Comparison of ENCODE assay signal across 26 cellular contexts in genomic region chr5:30098940-30099339, GRCh38.
"Had no signal": no experiment of that assay in that cellular context is flagged by ENCODE, and none has a peak within 500 bp of the region (broad histone marks: within the 10 kb centered on the region; RNA-seq: fewer than 3 reads in every experiment).

No MANE protein-coding gene starts in this region.

- H3K36me3 Mint-ChIP-seq: activated CD8-positive, alpha-beta memory T cell treated with anti-CD3 and anti-CD28 coated beads, Interleukin-2, amount 10 ng/mL, durations not matched to agents 7 days and 5 days; activated naive CD4-positive, alpha-beta T cell treated with anti-CD3 and anti-CD28 coated beads, Interleukin-2, amount 50 U/mL, for 72 hours; T-cell had no signal

- H3K4me3 Mint-ChIP-seq: activated B cell treated with CpG ODN at 0.5 μM for 24 hours; activated CD4-positive, alpha-beta T cell treated with anti-CD3 and anti-CD28 coated beads, Interleukin-2, amount 10 ng/mL, durations not matched to agents 24 days and 14 days; activated CD8-positive, alpha-beta memory T cell treated with anti-CD3 and anti-CD28 coated beads, Interleukin-2, amount 10 ng/mL, durations not matched to agents 7 days and 5 days; activated naive CD8-positive, alpha-beta T cell treated with anti-CD3 and anti-CD28 coated beads, Interleukin-2, amount 50 U/mL, for 24 hours; activated T-cell treated with anti-CD3 and anti-CD28 coated beads, Interleukin-2, amount 50 U/mL, for 24 hours; activated T-helper 1 cell treated with anti-CD3 and anti-CD28 coated beads, Interleukin-12 subunit alpha, Interleukin-12 subunit beta, Interleukin-2, Interleukin-4 antibody, amounts not matched to agents 30 ng/mL and 10 ng/mL and 1 ng/mL, durations not matched to agents 14 hours and 24 hours and 36 hours; T-cell had no signal

- DNase-seq: activated B cell treated with CpG ODN at 0.5 μM for 24 hours; activated CD4-positive, alpha-beta T cell treated with anti-CD3 and anti-CD28 coated beads for 1 hour; activated CD4-positive, alpha-beta T cell treated with anti-CD3 and anti-CD28 coated beads, Interleukin-2, amount 10 ng/mL, durations not matched to agents 24 days and 14 days; activated CD4-positive, alpha-beta T cell treated with anti-CD3 and anti-CD28 coated beads, Interleukin-2, amount 50 U/mL, for 48 hours; activated CD8-positive, alpha-beta memory T cell treated with anti-CD3 and anti-CD28 coated beads, Interleukin-2, amount 10 ng/mL, durations not matched to agents 7 days and 5 days; activated effector memory CD4-positive, alpha-beta T cell treated with Interleukin-2 at 50 U/mL for 16 hours; activated naive CD4-positive, alpha-beta T cell treated with Interleukin-2 at 50 U/mL for 16 hours; activated naive CD8-positive, alpha-beta T cell treated with anti-CD3 and anti-CD28 coated beads, Interleukin-2, amount 50 U/mL, for 24 hours; activated T-cell treated with anti-CD3 and anti-CD28 coated beads, Interleukin-2, amount 50 U/mL, for 24 hours; amniotic stem cell; cerebellar nuclear complex; MV-4-11; NCI-H1417 treated with DMSO at 0.1 percent for 48 hours; NCI-H1694; NCI-H2029; NCI-H2107; NCI-H510A; NCI-H526 treated with DMSO at 0.1 percent for 48 hours; SIG-M5; T-cell; T-helper 2 cell had no signal

- H3K27me3 ChIP-seq: MG63 had no signal

- H3K4me1 Mint-ChIP-seq: activated B cell treated with CpG ODN at 0.5 μM for 24 hours; activated CD4-positive, alpha-beta T cell treated with anti-CD3 and anti-CD28 coated beads, Interleukin-2, amount 10 ng/mL, durations not matched to agents 24 days and 14 days; activated CD8-positive, alpha-beta memory T cell treated with anti-CD3 and anti-CD28 coated beads, Interleukin-2, amount 10 ng/mL, durations not matched to agents 7 days and 5 days; activated naive CD8-positive, alpha-beta T cell treated with anti-CD3 and anti-CD28 coated beads, Interleukin-2, amount 50 U/mL, for 24 hours; T-cell had no signal

- H3K27ac Mint-ChIP-seq: activated B cell treated with CpG ODN at 0.5 μM for 24 hours; activated CD4-positive, alpha-beta T cell treated with anti-CD3 and anti-CD28 coated beads, Interleukin-2, amount 10 ng/mL, durations not matched to agents 24 days and 14 days; activated CD8-positive, alpha-beta memory T cell treated with anti-CD3 and anti-CD28 coated beads, Interleukin-2, amount 10 ng/mL, durations not matched to agents 7 days and 5 days; activated naive CD4-positive, alpha-beta T cell treated with anti-CD3 and anti-CD28 coated beads, Interleukin-2, amount 50 U/mL, for 72 hours; activated naive CD8-positive, alpha-beta T cell treated with anti-CD3 and anti-CD28 coated beads, Interleukin-2, amount 50 U/mL, for 24 hours; activated T-cell treated with anti-CD3 and anti-CD28 coated beads, Interleukin-2, amount 50 U/mL, for 24 hours; activated T-helper 1 cell treated with anti-CD3 and anti-CD28 coated beads, Interleukin-12 subunit alpha, Interleukin-12 subunit beta, Interleukin-2, Interleukin-4 antibody, amounts not matched to agents 30 ng/mL and 10 ng/mL and 1 ng/mL, durations not matched to agents 14 hours and 24 hours and 36 hours; T-cell had no signal

- H3K4me3 ChIP-seq: MG63 had no signal

- FAIRE-seq: astrocyte, TTC549 had no signal

- H3K27me3 Mint-ChIP-seq: activated B cell treated with CpG ODN at 0.5 μM for 24 hours; activated CD4-positive, alpha-beta T cell treated with anti-CD3 and anti-CD28 coated beads, Interleukin-2, amount 10 ng/mL, durations not matched to agents 24 days and 14 days; activated CD8-positive, alpha-beta memory T cell treated with anti-CD3 and anti-CD28 coated beads, Interleukin-2, amount 10 ng/mL, durations not matched to agents 7 days and 5 days; activated naive CD8-positive, alpha-beta T cell treated with anti-CD3 and anti-CD28 coated beads, Interleukin-2, amount 50 U/mL, for 24 hours; activated T-cell treated with anti-CD3 and anti-CD28 coated beads, Interleukin-2, amount 50 U/mL, for 24 hours; T-cell had no signal

- ATAC-seq: activated CD8-positive, alpha-beta memory T cell treated with anti-CD3 and anti-CD28 coated beads, Interleukin-2, amount 10 ng/mL, durations not matched to agents 7 days and 5 days; activated naive CD4-positive, alpha-beta T cell treated with anti-CD3 and anti-CD28 coated beads, Interleukin-2, amount 50 U/mL, for 72 hours; activated naive CD8-positive, alpha-beta T cell treated with anti-CD3 and anti-CD28 coated beads, Interleukin-2, amount 50 U/mL, for 24 hours; T-cell had no signal
